ENCODE assay signal across 2 cellular contexts in the genomic region with DNA sequence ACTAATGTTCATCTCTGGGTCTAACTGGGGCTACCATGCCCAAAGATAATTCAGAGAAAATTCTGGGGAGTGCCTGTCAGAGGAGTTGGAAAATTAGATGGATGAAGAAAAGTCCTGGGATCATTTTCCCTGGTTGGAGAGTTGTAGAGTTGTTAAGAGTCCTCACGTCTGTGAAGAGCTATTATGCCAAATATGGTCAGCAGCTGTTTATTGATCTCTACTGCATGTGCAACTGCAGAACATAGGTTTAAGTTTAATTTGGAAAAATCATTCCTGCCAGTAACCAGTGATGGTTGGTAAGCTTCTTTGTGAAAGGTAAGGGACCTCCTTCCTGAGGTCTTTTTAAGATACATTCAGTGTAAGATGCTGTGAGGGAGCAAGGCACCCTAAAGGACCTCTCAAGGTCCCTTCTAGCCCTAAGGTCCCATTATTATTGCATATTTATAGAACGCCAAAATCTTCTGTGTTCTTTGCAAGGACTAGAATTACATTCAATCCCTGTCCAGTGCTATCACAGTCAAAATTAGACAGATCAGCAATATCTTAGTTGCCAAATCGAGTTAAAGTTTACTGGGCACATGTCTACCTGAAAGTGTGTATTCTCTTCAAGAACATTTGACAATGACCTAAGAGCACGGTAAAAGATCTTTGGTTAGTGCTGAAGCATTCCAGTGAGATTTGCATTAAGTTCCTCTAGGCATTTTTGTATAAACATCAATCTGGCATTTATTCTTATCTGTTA.
TF ChIP-seq lines count a peak whose summit lies in the region.

No MANE protein-coding gene starts in this region.

TF ChIP-seq in A549, 52 proteins besides CTCF, POLR2A, EP300 and RAD21:
- TF ChIP-seq HOXB13 (CRISPR knock-in tag; IDR thresholded peaks at IDR 0.05; ENCODE audit: low read depth) (no peak), ZFP36 (IDR thresholded peaks at IDR 0.05; ENCODE audit: borderline replicate concordance, partially characterized antibody) (no peak), MAFK (IDR thresholded peaks at IDR 0.05; ENCODE audit: partially characterized antibody) (peak; percentile 74), CHD2 (IDR thresholded peaks at IDR 0.05; ENCODE audit: low read length, partially characterized antibody) (no peak)

TF ChIP-seq in HepG2, 621 proteins besides CTCF, POLR2A, EP300 and RAD21:
- TF ChIP-seq MAFK (conservative IDR thresholded peaks at IDR 0.05 in 1 of 2, IDR thresholded peaks at IDR 0.05 in 1 of 2; ENCODE audit: low read length in 2 of 2) = peak; percentile 73 to 80
- peak; percentile 61; the same call in 1 of the 2 replicates for TF ChIP-seq SRF (IDR thresholded peaks at IDR 0.05; ENCODE audit: low read depth, low read length)
- TF ChIP-seq SOX5 (CRISPR knock-in tag; IDR thresholded peaks at IDR 0.05; ENCODE audit: borderline replicate concordance) = no peak
- peak; percentile 75 for TF ChIP-seq MAFF (IDR thresholded peaks at IDR 0.05; ENCODE audit: low read depth, low read length)
- TF ChIP-seq, protein P1, sequence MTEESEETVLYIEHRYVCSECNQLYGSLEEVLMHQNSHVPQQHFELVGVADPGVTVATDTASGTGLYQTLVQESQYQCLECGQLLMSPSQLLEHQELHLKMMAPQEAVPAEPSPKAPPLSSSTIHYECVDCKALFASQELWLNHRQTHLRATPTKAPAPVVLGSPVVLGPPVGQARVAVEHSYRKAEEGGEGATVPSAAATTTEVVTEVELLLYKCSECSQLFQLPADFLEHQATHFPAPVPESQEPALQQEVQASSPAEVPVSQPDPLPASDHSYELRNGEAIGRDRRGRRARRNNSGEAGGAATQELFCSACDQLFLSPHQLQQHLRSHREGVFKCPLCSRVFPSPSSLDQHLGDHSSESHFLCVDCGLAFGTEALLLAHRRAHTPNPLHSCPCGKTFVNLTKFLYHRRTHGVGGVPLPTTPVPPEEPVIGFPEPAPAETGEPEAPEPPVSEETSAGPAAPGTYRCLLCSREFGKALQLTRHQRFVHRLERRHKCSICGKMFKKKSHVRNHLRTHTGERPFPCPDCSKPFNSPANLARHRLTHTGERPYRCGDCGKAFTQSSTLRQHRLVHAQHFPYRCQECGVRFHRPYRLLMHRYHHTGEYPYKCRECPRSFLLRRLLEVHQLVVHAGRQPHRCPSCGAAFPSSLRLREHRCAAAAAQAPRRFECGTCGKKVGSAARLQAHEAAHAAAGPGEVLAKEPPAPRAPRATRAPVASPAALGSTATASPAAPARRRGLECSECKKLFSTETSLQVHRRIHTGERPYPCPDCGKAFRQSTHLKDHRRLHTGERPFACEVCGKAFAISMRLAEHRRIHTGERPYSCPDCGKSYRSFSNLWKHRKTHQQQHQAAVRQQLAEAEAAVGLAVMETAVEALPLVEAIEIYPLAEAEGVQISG (CRISPR knock-in tag; IDR thresholded peaks at IDR 0.05) = no peak
- TF ChIP-seq ZNF101 (CRISPR knock-in tag; IDR thresholded peaks at IDR 0.05; ENCODE audit: borderline replicate concordance, low read depth) = no peak
- TF ChIP-seq, protein P2, sequence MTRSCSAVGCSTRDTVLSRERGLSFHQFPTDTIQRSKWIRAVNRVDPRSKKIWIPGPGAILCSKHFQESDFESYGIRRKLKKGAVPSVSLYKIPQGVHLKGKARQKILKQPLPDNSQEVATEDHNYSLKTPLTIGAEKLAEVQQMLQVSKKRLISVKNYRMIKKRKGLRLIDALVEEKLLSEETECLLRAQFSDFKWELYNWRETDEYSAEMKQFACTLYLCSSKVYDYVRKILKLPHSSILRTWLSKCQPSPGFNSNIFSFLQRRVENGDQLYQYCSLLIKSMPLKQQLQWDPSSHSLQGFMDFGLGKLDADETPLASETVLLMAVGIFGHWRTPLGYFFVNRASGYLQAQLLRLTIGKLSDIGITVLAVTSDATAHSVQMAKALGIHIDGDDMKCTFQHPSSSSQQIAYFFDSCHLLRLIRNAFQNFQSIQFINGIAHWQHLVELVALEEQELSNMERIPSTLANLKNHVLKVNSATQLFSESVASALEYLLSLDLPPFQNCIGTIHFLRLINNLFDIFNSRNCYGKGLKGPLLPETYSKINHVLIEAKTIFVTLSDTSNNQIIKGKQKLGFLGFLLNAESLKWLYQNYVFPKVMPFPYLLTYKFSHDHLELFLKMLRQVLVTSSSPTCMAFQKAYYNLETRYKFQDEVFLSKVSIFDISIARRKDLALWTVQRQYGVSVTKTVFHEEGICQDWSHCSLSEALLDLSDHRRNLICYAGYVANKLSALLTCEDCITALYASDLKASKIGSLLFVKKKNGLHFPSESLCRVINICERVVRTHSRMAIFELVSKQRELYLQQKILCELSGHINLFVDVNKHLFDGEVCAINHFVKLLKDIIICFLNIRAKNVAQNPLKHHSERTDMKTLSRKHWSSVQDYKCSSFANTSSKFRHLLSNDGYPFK (CRISPR knock-in tag; IDR thresholded peaks at IDR 0.05; ENCODE audit: borderline replicate concordance) = no peak
